In the genomic region with DNA sequence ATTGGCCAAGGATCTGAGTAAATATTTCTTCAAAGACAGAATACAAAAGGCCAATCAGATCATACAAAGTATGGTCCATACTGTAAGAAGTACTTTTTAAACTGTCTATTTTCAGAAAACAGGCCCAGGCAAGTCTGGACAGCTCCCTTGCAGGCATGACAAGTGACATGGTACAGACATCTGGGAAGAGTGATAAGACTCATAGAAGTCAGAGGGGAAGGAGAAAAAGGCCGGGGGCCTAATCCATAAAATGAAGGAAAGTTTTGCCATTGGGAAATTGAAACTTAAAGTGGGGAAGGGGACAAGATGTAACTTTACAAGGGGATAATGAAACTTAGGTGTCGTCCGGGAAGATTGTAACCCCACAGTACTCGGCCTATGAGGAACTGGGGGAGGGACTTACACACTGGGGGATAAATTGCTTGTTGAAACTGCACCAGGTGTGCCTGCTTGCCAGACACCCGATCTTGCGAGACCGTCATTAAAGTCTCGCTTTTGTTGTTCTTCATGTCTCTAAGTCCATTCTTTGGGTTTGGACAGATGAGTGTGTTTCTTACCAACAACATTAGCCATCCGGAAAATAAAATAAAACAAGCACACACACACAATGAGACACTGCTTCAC, we compare ENCODE assay signal across 20 cellular contexts.
A peak's percentile ranks its signal among the peaks of the same experiment; 100 is the strongest.
DNase-seq lines count a peak whose midpoint lies in the region; ATAC-seq, FAIRE-seq and TF ChIP-seq lines count a peak whose summit lies in the region.
"Had no signal": no experiment of that assay in that cellular context is flagged by ENCODE, and none has a peak within 500 bp of the region (broad histone marks: within the 10 kb centered on the region; RNA-seq: fewer than 3 reads in every experiment).

No MANE protein-coding gene starts in this region.

- no peaks in the 10 kb centered on the region for H3K9me3 ChIP-seq in K562 (replicated peaks; ENCODE audit: control insufficient read depth, insufficient read depth, low read depth, low read length)
- H3K9me3 ChIP-seq: colonic mucosa, HAP-1, pancreas, upper lobe of left lung had no signal

- H3K4me3 ChIP-seq in K562, result no peak overlapping the region
- H3K4me3 ChIP-seq: colonic mucosa, HAP-1, pancreas, upper lobe of left lung had no signal

- POLR2A ChIA-PET in K562 (lab: Yijun Ruan, JAX), result no interaction called here

- ATAC-seq in K562 (no peak), HG03571 (IDR thresholded peaks at IDR 0.05; ENCODE audit: unreplicated experiment) (no peak), GM18498 (IDR thresholded peaks at IDR 0.05; ENCODE audit: unreplicated experiment) (no peak)
- ATAC-seq: HepG2; Panc1; pancreas; stimulated activated naive B cell treated with anti-CD40 and anti-IgM and Interleukin-4, amounts not matched to agents 10 μg/mL and 1 μg/mL and 100 μg/mL, for 72 hours had no signal

- WGBS in K562 (ENCODE audit: insufficient coverage, low coverage, missing lambda C conversion rate), result 4% methylated on average over 9 of the region's 9 CpGs

- no peaks in the 10 kb centered on the region for H4K20me1 ChIP-seq in K562 (replicated peaks; ENCODE audit: control insufficient read depth, insufficient read depth, low read length)

- H3K9ac ChIP-seq in K562 (ENCODE audit: insufficient read depth in 1 of 2, low read depth in 2 of 2, low read length in 2 of 2), result no peak overlapping the region

- FAIRE-seq in K562 (lab: Jason Lieb, UNC), result no peak
- FAIRE-seq: HepG2, islet of Langerhans, small intestine had no signal

- intact Hi-C loops in K562 (cut with micrococcal nuclease), result no loop called here

- peak; percentile 32 to 66 (median 38) for DNase-seq in NCI-H1417 (lab: John Stamatoyannopoulos, UW)
- DNase-seq in NCI-H1417 treated with DMSO at 0.1 percent for 48 hours (lab: John Stamatoyannopoulos, UW), result no peak
- DNase-seq in NCI-H2171 treated with DMSO at 0.1 percent for 48 hours (lab: John Stamatoyannopoulos, UW), result peak; percentile 85
- no peak for DNase-seq in K562 (ENCODE audit: extremely low read depth in 1 of 4, low spot score in 3 of 4)
- DNase-seq in myocyte (ENCODE audit: low read depth), result peak; percentile 46
- DNase-seq in NOMO-1 treated with dmso at 0.1 percent for 144 hours (lab: John Stamatoyannopoulos, UW; ENCODE audit: unreplicated experiment), result no peak
- DNase-seq: colonic mucosa; NCI-H446 treated with DMSO at 0.1 percent for 48 hours; pancreas; small intestine; stimulated activated naive B cell treated with anti-CD40 and anti-IgM and Interleukin-4, amounts not matched to agents 10 μg/mL and 1 μg/mL and 100 μg/mL, for 72 hours; T-helper 1 cell; upper lobe of left lung had no signal

- no peaks in the 10 kb centered on the region for H3K36me3 ChIP-seq in K562 (ENCODE audit: control insufficient read depth, insufficient read depth, low read length)
- H3K36me3 ChIP-seq: colonic mucosa, HAP-1, pancreas, upper lobe of left lung had no signal

- H2AFZ ChIP-seq in K562 (ENCODE audit: low read depth, low read length), result no peak overlapping the region

- no peak for TF ChIP-seq CTCF in K562 (IDR thresholded peaks at IDR 0.05 in 2 of 3, conservative IDR thresholded peaks at IDR 0.05 in 1 of 3; ENCODE audit: insufficient read depth in 2 of 3, low read depth in 1 of 3, low read length in 3 of 3)

- in situ Hi-C loops in K562 (cut with MboI), result no loop called here

- no peak overlapping the region for H3K27ac ChIP-seq in K562 (ENCODE audit: extremely low read depth, low read depth, low read length)
- H3K27ac ChIP-seq: C4-2B, colonic mucosa, pancreas, upper lobe of left lung had no signal

- TF ChIP-seq RAD21 in K562 (CRISPR knock-in tag; conservative IDR thresholded peaks at IDR 0.05 in 1 of 2, IDR thresholded peaks at IDR 0.05 in 1 of 2), result no peak

- TF ChIP-seq POLR2A in K562 (conservative IDR thresholded peaks at IDR 0.05), result no peak

- no peak for TF ChIP-seq EP300 in K562 (IDR thresholded peaks at IDR 0.05; ENCODE audit: low read length)

- no peak overlapping the region for H3K4me2 ChIP-seq in K562 (ENCODE audit: insufficient read depth, low read length)

- CTCF ChIA-PET in K562 (lab: Yijun Ruan, JAX; ENCODE audit: low intra/inter-chr PET ratio), result no interaction called here

- H3K27me3 ChIP-seq in K562 (ENCODE audit: control insufficient read depth in 2 of 2, insufficient read depth in 2 of 2, low read length in 2 of 2), result no peaks in the 10 kb centered on the region
- H3K27me3 ChIP-seq: colonic mucosa, pancreas, upper lobe of left lung had no signal

- BruUV-seq in K562 (replicated peaks; lab: Mats Ljungman, UMichigan), result no TSS peak

- no peaks in the 10 kb centered on the region for H3K4me1 ChIP-seq in K562 (replicated peaks in 1 of 2; ENCODE audit: control insufficient read depth in 2 of 2, insufficient read depth in 2 of 2, low read length in 2 of 2)
- H3K4me1 ChIP-seq: colonic mucosa, HAP-1, pancreas, upper lobe of left lung had no signal

- H3K79me2 ChIP-seq in K562 (ENCODE audit: control insufficient read depth, insufficient read depth, low read length), result no peaks in the 10 kb centered on the region

- H3K9me1 ChIP-seq in K562 (ENCODE audit: control insufficient read depth, insufficient read depth, low read length), result no peaks in the 10 kb centered on the region

TF ChIP-seq in K562, 482 proteins besides CTCF, POLR2A, EP300 and RAD21:
- TF ChIP-seq PBX2 (CRISPR knock-in tag; IDR thresholded peaks at IDR 0.05; ENCODE audit: low read depth) (no peak), PBX2 (tag; conservative IDR thresholded peaks at IDR 0.05; ENCODE audit: low read depth) (0 out of 2 replicates have a peak, but pooled peaks have one; percentile 14), CCNT2 (IDR thresholded peaks at IDR 0.05; ENCODE audit: borderline replicate concordance, extremely low read depth, insufficient read length, low read depth, low read length) (no peak)

Comparison
In these comparisons a context has a peak if more than half of its experiments do, and no peak if none do; other contexts are left out.
1. DNase-seq: peak in NCI-H1417 (3 of 3), NCI-H2171 treated with DMSO at 0.1 percent for 48 hours (single experiment) and myocyte (single experiment); none in NCI-H1417 treated with DMSO at 0.1 percent for 48 hours (single experiment), K562 (0 of 4) and NOMO-1 treated with dmso at 0.1 percent for 144 hours (single experiment).